10 cellular contexts compared by ENCODE assay signal in genomic region chr11:12149672-12150225, GRCh38. TPM values are rescaled to one million over a fixed set of nuclear protein-coding genes. Genes with fewer than 3 reads are reported as not detected.
DNase-seq lines count a peak whose midpoint lies in the region; ATAC-seq and TF ChIP-seq lines count a peak whose summit lies in the region.
"Had no signal": no experiment of that assay in that cellular context is flagged by ENCODE, and none has a peak within 500 bp of the region (broad histone marks: within the 10 kb centered on the region; RNA-seq: fewer than 3 reads in every experiment).

No MANE protein-coding gene starts in this region.

- H3K36me3 ChIP-seq in ascending aorta: peaks cover 16 to 36% of the 10 kb centered on the region in 2 donors

- H3K27me3 ChIP-seq in ascending aorta: no peaks in the 10 kb centered on the region

- intact Hi-C loops in ascending aorta (cut with DNase I): no loop called here

- no peaks in the 10 kb centered on the region for H3K27me3 Mint-ChIP-seq in osteocyte (ENCODE audit: unreplicated experiment)

- no peak overlapping the region for H3K4me3 Mint-ChIP-seq in osteocyte (ENCODE audit: unreplicated experiment)

- no peaks in the 10 kb centered on the region for H3K9me3 Mint-ChIP-seq in osteocyte (ENCODE audit: unreplicated experiment)

- DNase-seq in activated T-cell treated with anti-CD3 and anti-CD28 coated beads for 48 hours (ENCODE audit: low read depth) (peak; percentile 57), Kasumi-1 (lab: John Stamatoyannopoulos, UW) (peak; percentile 58 to 60), ascending aorta (ENCODE audit: low spot score in 2 of 2) (no peak), osteocyte (ENCODE audit: extremely low spot score, unreplicated experiment) (no peak)
- no peak for DNase-seq in activated T-cell treated with anti-CD3 and anti-CD28 coated beads, Interleukin-2, amount 50 U/mL, for 1 hour
- DNase-seq in stimulated activated naive CD8-positive, alpha-beta T cell treated with anti-CD3 and anti-CD28 coated beads, Interleukin-15, Interleukin-2, amounts not matched to agents 100 U/mL and 50 U/mL, for 24 hours: peak; percentile 66
- DNase-seq: head of caudate nucleus, NCI-H1092 had no signal

- H3K9me3 ChIP-seq in ascending aorta: no peaks in the 10 kb centered on the region

- peak; percentile 60 for ATAC-seq in stimulated activated naive CD8-positive, alpha-beta T cell treated with anti-CD3 and anti-CD28 coated beads, Interleukin-15, Interleukin-2, amounts not matched to agents 100 U/mL and 50 U/mL, for 24 hours
- no peak for ATAC-seq in HG03039 (IDR thresholded peaks at IDR 0.05; ENCODE audit: unreplicated experiment)
- ATAC-seq in GM21367 (IDR thresholded peaks at IDR 0.05; ENCODE audit: unreplicated experiment): no peak

- peaks cover 2 to 56% of the 10 kb centered on the region in 2 donors for H3K4me1 ChIP-seq in ascending aorta

- peaks cover 18% of the 10 kb centered on the region for H3K4me1 Mint-ChIP-seq in osteocyte (ENCODE audit: unreplicated experiment)

- H3K36me3 Mint-ChIP-seq in osteocyte (ENCODE audit: unreplicated experiment): no peaks in the 10 kb centered on the region

- TF ChIP-seq CTCF in ascending aorta (IDR thresholded peaks at IDR 0.05) (no peak), osteocyte (IDR thresholded peaks at IDR 0.05) (no peak)

- no peak overlapping the region for H3K27ac Mint-ChIP-seq in osteocyte (ENCODE audit: unreplicated experiment)

- peak overlapping the region; percentile 76 to 98 for H3K27ac ChIP-seq in ascending aorta

- no peak overlapping the region for H3K4me3 ChIP-seq in ascending aorta

RNA-seq across cellular contexts. Expression of gene MICAL2, which starts 39.4 kb away (rescaled TPM):
- total RNA-seq in ascending aorta: 237 TPM
- total RNA-seq in osteocyte: 19.5 and 20.8 TPM in 2 replicates

Comparison
In these comparisons a context has a peak if more than half of its experiments do, and no peak if none do; other contexts are left out.
1. DNase-seq: peak in activated T-cell treated with anti-CD3 and anti-CD28 coated beads for 48 hours (single experiment), Kasumi-1 (2 of 2) and stimulated activated naive CD8-positive, alpha-beta T cell treated with anti-CD3 and anti-CD28 coated beads, Interleukin-15, Interleukin-2, amounts not matched to agents 100 U/mL and 50 U/mL, for 24 hours (single experiment); none in activated T-cell treated with anti-CD3 and anti-CD28 coated beads, Interleukin-2, amount 50 U/mL, for 1 hour (single experiment), ascending aorta (0 of 2) and osteocyte (single experiment).
2. RNA of gene MICAL2, which starts 39.4 kb away (total RNA-seq): 237 TPM in ascending aorta (single experiment); 19.5 to 20.8 TPM in osteocyte; every median in the first group is over 10 times any median in the second.